30 cellular contexts compared by ENCODE assay signal in genomic region chr4:108978066-108978465, GRCh38.
"Had no signal": no experiment of that assay in that cellular context is flagged by ENCODE, and none has a peak within 500 bp of the region (broad histone marks: within the 10 kb centered on the region; RNA-seq: fewer than 3 reads in every experiment).

No MANE protein-coding gene starts in this region.

- H3K27ac ChIP-seq: KMS-11, PC-9, SK-N-MC had no signal

- DNase-seq: Karpas-422, MG63, NCI-H1048, NCI-H1092 treated with DMSO at 0.1 percent for 48 hours, NCI-H1105 treated with DMSO at 0.1 percent for 48 hours, NCI-H1417, NCI-H1436, NCI-H146, NCI-H1694, NCI-H187, NCI-H2029 treated with DMSO at 0.1 percent for 48 hours, NCI-H2081 treated with DMSO at 0.1 percent for 48 hours, NCI-H2107, NCI-H2171, NCI-H226, NCI-H446 treated with DMSO at 0.1 percent for 48 hours, NCI-H510A, NCI-H524, NCI-H526, NCI-H69, NCI-H748 treated with DMSO at 0.1 percent for 48 hours, NCI-H82, PC-9, SHP77 treated with DMSO at 0.1 percent for 48 hours, T-cell had no signal

- H2AFZ ChIP-seq: PC-9 had no signal

- H3K4me2 ChIP-seq: KMS-11, PC-9 had no signal

- H3K36me3 ChIP-seq: MG63 had no signal

- H3K9ac ChIP-seq: KMS-11 had no signal

- H3K27me3 ChIP-seq: MG63 had no signal

- H3K4me3 ChIP-seq: MG63, PC-9, SK-N-MC had no signal

- ATAC-seq: Panc1, SK-N-SH treated with all-trans-retinoic acid at 6 μM for 48 hours, T-cell had no signal

- H3K9me3 ChIP-seq: MG63 had no signal

- FAIRE-seq: RCC 7860 had no signal
